8 cellular contexts compared by ENCODE assay signal in the genomic region with DNA sequence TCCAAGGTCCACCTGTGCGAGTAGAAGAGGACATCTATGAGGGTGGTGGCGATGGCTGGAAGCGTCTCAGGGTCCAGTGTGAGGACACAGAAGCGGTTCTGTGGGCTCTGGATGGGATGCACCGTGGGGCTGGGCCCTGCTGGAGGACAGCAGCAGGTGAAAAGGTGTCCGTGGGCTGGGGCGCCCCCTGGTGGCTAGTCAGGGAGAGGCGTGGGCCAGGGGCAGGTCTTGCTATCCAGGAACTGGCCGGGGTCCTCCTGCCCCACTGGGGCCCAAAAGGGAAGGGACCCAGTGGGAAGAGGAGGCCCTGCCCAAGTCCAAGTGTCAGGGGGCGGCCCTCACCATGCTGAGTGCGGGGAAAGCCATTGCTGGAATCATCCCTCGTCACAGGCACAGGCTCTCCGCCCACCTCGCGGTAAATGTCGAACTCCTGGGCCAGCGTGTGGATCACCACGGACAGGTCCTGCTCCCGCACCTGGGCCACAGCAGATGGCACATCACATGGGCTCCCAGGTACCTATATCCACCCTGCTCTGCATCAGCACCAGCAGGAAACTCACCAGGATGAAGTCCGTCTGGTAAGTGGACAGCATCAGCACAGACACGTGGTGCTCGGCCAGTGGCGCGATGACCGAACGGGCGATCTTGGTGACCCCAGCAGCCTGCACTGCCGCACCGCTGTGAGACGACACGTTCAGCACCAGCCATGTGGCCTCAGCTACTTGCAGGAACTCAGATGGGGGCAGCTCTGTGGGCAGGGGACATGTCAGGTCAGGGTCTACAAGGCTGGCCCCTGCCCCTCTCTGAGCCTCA. TPM values are rescaled to one million over a fixed set of nuclear protein-coding genes. Genes with fewer than 3 reads are reported as not detected.
DNase-seq lines count a peak whose midpoint lies in the region; ATAC-seq and TF ChIP-seq lines count a peak whose summit lies in the region.

No MANE protein-coding gene starts in this region.

- peaks cover 48% of the 10 kb centered on the region for H3K4me1 Mint-ChIP-seq in activated naive CD4-positive, alpha-beta T cell treated with anti-CD3 and anti-CD28 coated beads, Interleukin-2, amount 50 U/mL, for 24 hours

- peaks cover 10% of the 10 kb centered on the region for H3K4me1 ChIP-seq in hepatocyte (ENCODE audit: insufficient read depth)

- ATAC-seq in SK-N-SH treated with all-trans-retinoic acid at 6 μM for 48 hours (peak; percentile 35), HG03139 (IDR thresholded peaks at IDR 0.05; ENCODE audit: unreplicated experiment) (no peak), GM21737 (IDR thresholded peaks at IDR 0.05; ENCODE audit: unreplicated experiment) (no peak)

- 73% methylated on average over 31 of the region's 31 CpGs for WGBS in hepatocyte (ENCODE audit: low lambda C conversion rate, missing lambda C conversion rate)

- no peaks in the 10 kb centered on the region for H3K9me3 Mint-ChIP-seq in activated naive CD4-positive, alpha-beta T cell treated with anti-CD3 and anti-CD28 coated beads, Interleukin-2, amount 50 U/mL, for 24 hours

- H3K4me2 ChIP-seq in hepatocyte: no peak overlapping the region

- H3K79me2 ChIP-seq in hepatocyte: no peaks in the 10 kb centered on the region

- no peak overlapping the region for H3K4me3 Mint-ChIP-seq in activated naive CD4-positive, alpha-beta T cell treated with anti-CD3 and anti-CD28 coated beads, Interleukin-2, amount 50 U/mL, for 24 hours

- no peak overlapping the region for H3K4me3 ChIP-seq in hepatocyte

- H3K9me3 ChIP-seq in hepatocyte (ENCODE audit: low read depth): no peaks in the 10 kb centered on the region

- H4K20me1 ChIP-seq in hepatocyte (ENCODE audit: insufficient read depth, poor library complexity, severe bottlenecking): no peaks in the 10 kb centered on the region

- TF ChIP-seq CTCF in hepatocyte (IDR thresholded peaks at IDR 0.05; ENCODE audit: poor library complexity): peak; percentile 79

- DNase-seq in COLO668 (lab: John Stamatoyannopoulos, UW; ENCODE audit: unreplicated experiment) (peak; percentile 73), HT-29 (ENCODE audit: low spot score) (peak; percentile 69), hepatocyte (ENCODE audit: low spot score) (peak; percentile 74)
- DNase-seq in stimulated activated CD4-positive, alpha-beta T cell treated with anti-CD3 and anti-CD28 coated beads, Interleukin-1b, Interleukin-23, amount 100 ng/mL, for 1 hour (ENCODE audit: low read depth in 2 of 2): peak; percentile 75 to 88

- H3K27me3 ChIP-seq in hepatocyte: no peaks in the 10 kb centered on the region

- peaks cover 3% of the 10 kb centered on the region for H3K36me3 Mint-ChIP-seq in activated naive CD4-positive, alpha-beta T cell treated with anti-CD3 and anti-CD28 coated beads, Interleukin-2, amount 50 U/mL, for 24 hours

- no peaks in the 10 kb centered on the region for H3K9me2 ChIP-seq in hepatocyte (replicated peaks; ENCODE audit: insufficient read depth)

- no peaks in the 10 kb centered on the region for H3K36me3 ChIP-seq in hepatocyte (replicated peaks; ENCODE audit: insufficient read depth, low read depth)

- H2AFZ ChIP-seq in hepatocyte: no peak overlapping the region

- no peaks in the 10 kb centered on the region for H3K27me3 Mint-ChIP-seq in activated naive CD4-positive, alpha-beta T cell treated with anti-CD3 and anti-CD28 coated beads, Interleukin-2, amount 50 U/mL, for 24 hours

- peak overlapping the region; percentile 8 for H3K27ac Mint-ChIP-seq in activated naive CD4-positive, alpha-beta T cell treated with anti-CD3 and anti-CD28 coated beads, Interleukin-2, amount 50 U/mL, for 24 hours

- no peak overlapping the region for H3K27ac ChIP-seq in hepatocyte

TF ChIP-seq in SK-N-SH treated with all-trans-retinoic acid at 6 μM for 48 hours, 23 proteins besides CTCF, POLR2A, EP300 and RAD21:
- TF ChIP-seq ESRRG (CRISPR knock-in tag; IDR thresholded peaks at IDR 0.05) (no peak), BACH2 (CRISPR knock-in tag; IDR thresholded peaks at IDR 0.05; ENCODE audit: borderline replicate concordance) (no peak), ZNF8 (CRISPR knock-in tag; IDR thresholded peaks at IDR 0.05) (no peak), ZNF565 (CRISPR knock-in tag; conservative IDR thresholded peaks at IDR 0.05; ENCODE audit: low read depth) (no peak), ZC3H10 (CRISPR knock-in tag; IDR thresholded peaks at IDR 0.05) (no peak), CREB5 (CRISPR knock-in tag; IDR thresholded peaks at IDR 0.05; ENCODE audit: low read depth) (no peak), PPARA (CRISPR knock-in tag; IDR thresholded peaks at IDR 0.05; ENCODE audit: borderline replicate concordance) (no peak), ZFP30 (CRISPR knock-in tag; IDR thresholded peaks at IDR 0.05) (no peak), POU6F1 (CRISPR knock-in tag; IDR thresholded peaks at IDR 0.05; ENCODE audit: borderline replicate concordance, low read depth) (no peak), ZFP3 (CRISPR knock-in tag; IDR thresholded peaks at IDR 0.05) (no peak)
- TF ChIP-seq, protein P1, sequence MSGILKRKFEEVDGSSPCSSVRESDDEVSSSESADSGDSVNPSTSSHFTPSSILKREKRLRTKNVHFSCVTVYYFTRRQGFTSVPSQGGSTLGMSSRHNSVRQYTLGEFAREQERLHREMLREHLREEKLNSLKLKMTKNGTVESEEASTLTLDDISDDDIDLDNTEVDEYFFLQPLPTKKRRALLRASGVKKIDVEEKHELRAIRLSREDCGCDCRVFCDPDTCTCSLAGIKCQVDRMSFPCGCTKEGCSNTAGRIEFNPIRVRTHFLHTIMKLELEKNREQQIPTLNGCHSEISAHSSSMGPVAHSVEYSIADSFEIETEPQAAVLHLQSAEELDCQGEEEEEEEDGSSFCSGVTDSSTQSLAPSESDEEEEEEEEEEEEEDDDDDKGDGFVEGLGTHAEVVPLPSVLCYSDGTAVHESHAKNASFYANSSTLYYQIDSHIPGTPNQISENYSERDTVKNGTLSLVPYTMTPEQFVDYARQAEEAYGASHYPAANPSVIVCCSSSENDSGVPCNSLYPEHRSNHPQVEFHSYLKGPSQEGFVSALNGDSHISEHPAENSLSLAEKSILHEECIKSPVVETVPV (CRISPR knock-in tag; IDR thresholded peaks at IDR 0.05): no peak

RNA-seq across cellular contexts. Expression of gene CASTOR1, which starts 2.3 kb away (rescaled TPM):
- total RNA-seq in HT-29 (2014; rRNA removed; shearing (Covaris generic)): 1.5 and 2.0 TPM in 2 replicates
- 30.9 and 48.0 TPM in 2 replicates for total RNA-seq in hepatocyte
- 43.5 and 53.5 TPM in 2 replicates for polyA plus RNA-seq in hepatocyte

RNA-seq across cellular contexts. Expression of gene OSM, which starts 20.4 kb away (rescaled TPM):
- total RNA-seq in HT-29 (2014; rRNA removed; shearing (Covaris generic)): not detected in 2 replicates
- 0.48 and 1.5 TPM in 2 replicates for total RNA-seq in hepatocyte
- not detected in 2 replicates for polyA plus RNA-seq in hepatocyte

RNA-seq across cellular contexts. Expression of gene TBC1D10A, which starts 39.7 kb away (rescaled TPM):
- 17.2 and 17.4 TPM in 2 replicates for total RNA-seq in HT-29 (2014; rRNA removed; shearing (Covaris generic))
- 15.7 and 23.4 TPM in 2 replicates for total RNA-seq in hepatocyte
- 38.7 and 39.9 TPM in 2 replicates for polyA plus RNA-seq in hepatocyte

RNA-seq across cellular contexts. Expression of gene LIF, which starts 40.5 kb away (rescaled TPM):
- total RNA-seq in HT-29 (2014; rRNA removed; shearing (Covaris generic)): 48.5 and 50.2 TPM in 2 replicates
- total RNA-seq in hepatocyte: 13.4 and 21.1 TPM in 2 replicates
- 8.2 and 14.8 TPM in 2 replicates for polyA plus RNA-seq in hepatocyte

Comparison
In these comparisons a context has a peak if more than half of its experiments do, and no peak if none do; other contexts are left out.
1. RNA of gene CASTOR1, which starts 2.3 kb away (total RNA-seq): 30.9 to 48.0 TPM in hepatocyte; 1.5 to 2.0 TPM in HT-29; every median in the first group is over 10 times any median in the second.
2. Peak in every context shown above with its lines, with median percentiles within 50 percentile points of each other: DNase-seq.